1 cellular context compared by ENCODE assay signal in genomic region chr19:35136977-35137702, GRCh38.
TF ChIP-seq lines count a peak whose summit lies in the region.

No MANE protein-coding gene starts in this region.

TF ChIP-seq in HepG2, 621 proteins besides CTCF, POLR2A, EP300 and RAD21 (continued from another document and continues in another):
- TF ChIP-seq KIAA2018 (CRISPR knock-in tag; IDR thresholded peaks at IDR 0.05; ENCODE audit: borderline replicate concordance) (no peak), ZNF136 (CRISPR knock-in tag; IDR thresholded peaks at IDR 0.05; ENCODE audit: low read depth) (no peak), ZNF350 (CRISPR knock-in tag; IDR thresholded peaks at IDR 0.05; ENCODE audit: borderline replicate concordance, low read depth) (no peak), ZKSCAN8 (CRISPR knock-in tag; IDR thresholded peaks at IDR 0.05; ENCODE audit: borderline replicate concordance) (no peak), RXRB (CRISPR knock-in tag; IDR thresholded peaks at IDR 0.05; ENCODE audit: borderline replicate concordance) (peak; percentile 86; the same call in 1 of the 2 replicates), BHLHE40 (IDR thresholded peaks at IDR 0.05; ENCODE audit: low read length) (peak; percentile 79), GMEB2 (CRISPR knock-in tag; IDR thresholded peaks at IDR 0.05; ENCODE audit: low read depth) (no peak), ZBTB21 (CRISPR knock-in tag; IDR thresholded peaks at IDR 0.05) (no peak), TBL1XR1 (IDR thresholded peaks at IDR 0.05; ENCODE audit: borderline replicate concordance, low read length, partially characterized antibody) (peak; percentile 87), ATM (IDR thresholded peaks at IDR 0.05; ENCODE audit: borderline replicate concordance) (no peak), PHF5A (CRISPR knock-in tag; IDR thresholded peaks at IDR 0.05; ENCODE audit: low read depth, unreplicated experiment) (no peak), ZNF652 (CRISPR knock-in tag; IDR thresholded peaks at IDR 0.05; ENCODE audit: borderline replicate concordance, low read depth) (peak; percentile 88), ZNF782 (CRISPR knock-in tag; IDR thresholded peaks at IDR 0.05; ENCODE audit: borderline replicate concordance) (no peak), ATF7-NPFF (CRISPR knock-in tag; IDR thresholded peaks at IDR 0.05; ENCODE audit: low read depth) (no peak), MATR3 (CRISPR knock-in tag; IDR thresholded peaks at IDR 0.05) (no peak), ARNTL (CRISPR knock-in tag; IDR thresholded peaks at IDR 0.05) (peak; percentile 93), ZNF17 (CRISPR knock-in tag; IDR thresholded peaks at IDR 0.05) (no peak), RBFOX2 (IDR thresholded peaks at IDR 0.05; ENCODE audit: low read depth, low read length) (no peak), GFI1 (CRISPR knock-in tag; IDR thresholded peaks at IDR 0.05; ENCODE audit: borderline replicate concordance) (peak; percentile 59; the same call in 1 of the 2 replicates), TBX3 (IDR thresholded peaks at IDR 0.05; ENCODE audit: borderline replicate concordance) (peak; percentile 87; the same call in 1 of the 2 replicates), ZNF766 (CRISPR knock-in tag; IDR thresholded peaks at IDR 0.05; ENCODE audit: borderline replicate concordance) (0 out of 2 replicates have a peak, but pooled peaks have one; percentile 5), NFKB2 (CRISPR knock-in tag; IDR thresholded peaks at IDR 0.05; ENCODE audit: borderline replicate concordance) (peak; percentile 48; the same call in 1 of the 2 replicates), ZNF468 (CRISPR knock-in tag; IDR thresholded peaks at IDR 0.05) (no peak), CENPT (CRISPR knock-in tag; IDR thresholded peaks at IDR 0.05; ENCODE audit: low read depth) (no peak), TAF1 (CRISPR knock-in tag; IDR thresholded peaks at IDR 0.05) (no peak), ZNF564 (CRISPR knock-in tag; IDR thresholded peaks at IDR 0.05) (no peak), RAD51 (IDR thresholded peaks at IDR 0.05; ENCODE audit: borderline replicate concordance) (no peak), ARID4A (CRISPR knock-in tag; IDR thresholded peaks at IDR 0.05; ENCODE audit: borderline replicate concordance) (no peak; the same call in 1 of the 2 replicates), HOMEZ (CRISPR knock-in tag; IDR thresholded peaks at IDR 0.05; ENCODE audit: low read depth) (no peak), GATAD2A (CRISPR knock-in tag; IDR thresholded peaks at IDR 0.05) (peak; percentile 78; the same call in 1 of the 2 replicates), ZNF160 (CRISPR knock-in tag; IDR thresholded peaks at IDR 0.05) (no peak), GATAD1 (CRISPR knock-in tag; IDR thresholded peaks at IDR 0.05) (no peak), FOXC1 (CRISPR knock-in tag; IDR thresholded peaks at IDR 0.05; ENCODE audit: borderline replicate concordance) (no peak), PCBP1 (IDR thresholded peaks at IDR 0.05; ENCODE audit: borderline replicate concordance, low read depth, low read length) (no peak), ZSCAN21 (CRISPR knock-in tag; IDR thresholded peaks at IDR 0.05; ENCODE audit: borderline replicate concordance) (peak; percentile 50; the same call in 1 of the 2 replicates), RARA (CRISPR knock-in tag; IDR thresholded peaks at IDR 0.05) (peak; percentile 92), ZNF607 (CRISPR knock-in tag; IDR thresholded peaks at IDR 0.05; ENCODE audit: borderline replicate concordance) (peak; percentile 61), ZNF512 (CRISPR knock-in tag; IDR thresholded peaks at IDR 0.05) (no peak), TFDP1 (CRISPR knock-in tag; IDR thresholded peaks at IDR 0.05; ENCODE audit: borderline replicate concordance) (no peak), SAP130 (CRISPR knock-in tag; IDR thresholded peaks at IDR 0.05; ENCODE audit: low read depth) (peak; percentile 84), ATF6 (CRISPR knock-in tag; conservative IDR thresholded peaks at IDR 0.05) (no peak), ZNF775 (CRISPR knock-in tag; IDR thresholded peaks at IDR 0.05; ENCODE audit: borderline replicate concordance) (no peak), CC2D1A (CRISPR knock-in tag; IDR thresholded peaks at IDR 0.05) (no peak), ZNF670 (CRISPR knock-in tag; IDR thresholded peaks at IDR 0.05; ENCODE audit: borderline replicate concordance) (0 out of 2 replicates have a peak, but pooled peaks have one; percentile 29), PITX1 (CRISPR knock-in tag; IDR thresholded peaks at IDR 0.05) (no peak; the same call in none of the 2 replicates), GABPB1 (CRISPR knock-in tag; IDR thresholded peaks at IDR 0.05) (no peak)
